1 cellular context compared by ENCODE assay signal in the genomic region with DNA sequence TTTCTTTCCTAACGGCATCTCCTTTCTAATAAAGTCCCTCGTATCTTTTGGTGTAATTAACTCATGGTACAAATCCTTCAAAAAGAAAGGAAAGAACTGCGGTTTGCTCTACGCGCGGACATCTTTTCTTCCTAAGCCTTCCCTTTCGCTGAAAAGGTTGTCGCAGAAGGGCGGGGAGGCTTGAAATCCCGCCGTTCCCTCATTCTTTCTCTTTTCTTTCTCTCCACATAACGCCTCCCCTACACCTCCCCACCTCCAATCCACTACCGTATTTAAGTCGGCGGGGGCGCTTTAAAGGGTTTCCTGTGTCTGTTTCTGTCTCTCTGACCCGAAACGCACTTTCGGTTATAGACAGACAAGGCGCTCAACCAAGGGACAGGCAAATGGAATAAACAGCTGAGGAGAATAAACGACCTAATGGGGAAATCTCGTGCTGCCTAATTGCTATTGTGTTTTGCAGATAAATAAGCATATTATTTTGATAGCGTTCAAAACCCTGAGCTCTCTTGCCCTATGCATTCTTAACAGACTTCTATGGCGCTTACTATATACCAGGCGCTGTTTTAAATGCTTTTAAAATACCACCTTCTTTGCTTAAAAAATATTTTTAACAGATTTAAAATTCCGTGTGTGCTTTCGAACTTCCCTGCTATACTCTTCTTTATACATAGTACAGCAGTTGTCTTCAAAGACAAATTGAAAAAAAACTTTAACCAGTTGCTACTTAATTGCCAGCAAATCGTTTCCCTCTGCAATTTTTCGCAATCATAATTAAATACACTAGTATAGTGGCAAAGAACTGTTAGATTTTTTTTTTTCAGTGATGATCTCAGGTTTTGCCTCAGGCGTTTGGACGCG.
TF ChIP-seq lines count a peak whose summit lies in the region.

No MANE protein-coding gene starts in this region.

TF ChIP-seq in HepG2, 621 proteins besides CTCF, POLR2A, EP300 and RAD21 (continued from another document and continues in another):
- TF ChIP-seq ZXDC (CRISPR knock-in tag; IDR thresholded peaks at IDR 0.05), result no peak
- TF ChIP-seq YEATS4 (CRISPR knock-in tag; IDR thresholded peaks at IDR 0.05; ENCODE audit: borderline replicate concordance), result no peak
- no peak for TF ChIP-seq ZBTB1 (CRISPR knock-in tag; IDR thresholded peaks at IDR 0.05; ENCODE audit: borderline replicate concordance)
- TF ChIP-seq NFRKB (IDR thresholded peaks at IDR 0.05), result no peak
- no peak for TF ChIP-seq ARID2 (CRISPR knock-in tag; IDR thresholded peaks at IDR 0.05; ENCODE audit: borderline replicate concordance)
- TF ChIP-seq, protein P1, sequence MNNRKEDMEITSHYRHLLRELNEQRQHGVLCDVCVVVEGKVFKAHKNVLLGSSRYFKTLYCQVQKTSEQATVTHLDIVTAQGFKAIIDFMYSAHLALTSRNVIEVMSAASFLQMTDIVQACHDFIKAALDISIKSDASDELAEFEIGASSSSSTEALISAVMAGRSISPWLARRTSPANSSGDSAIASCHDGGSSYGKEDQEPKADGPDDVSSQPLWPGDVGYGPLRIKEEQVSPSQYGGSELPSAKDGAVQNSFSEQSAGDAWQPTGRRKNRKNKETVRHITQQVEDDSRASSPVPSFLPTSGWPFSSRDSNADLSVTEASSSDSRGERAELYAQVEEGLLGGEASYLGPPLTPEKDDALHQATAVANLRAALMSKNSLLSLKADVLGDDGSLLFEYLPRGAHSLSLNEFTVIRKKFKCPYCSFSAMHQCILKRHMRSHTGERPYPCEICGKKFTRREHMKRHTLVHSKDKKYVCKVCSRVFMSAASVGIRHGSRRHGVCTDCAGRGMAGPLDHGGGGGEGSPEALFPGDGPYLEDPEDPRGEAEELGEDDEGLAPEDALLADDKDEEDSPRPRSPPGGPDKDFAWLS (CRISPR knock-in tag; IDR thresholded peaks at IDR 0.05; ENCODE audit: borderline replicate concordance), result no peak
- TF ChIP-seq, protein P2, sequence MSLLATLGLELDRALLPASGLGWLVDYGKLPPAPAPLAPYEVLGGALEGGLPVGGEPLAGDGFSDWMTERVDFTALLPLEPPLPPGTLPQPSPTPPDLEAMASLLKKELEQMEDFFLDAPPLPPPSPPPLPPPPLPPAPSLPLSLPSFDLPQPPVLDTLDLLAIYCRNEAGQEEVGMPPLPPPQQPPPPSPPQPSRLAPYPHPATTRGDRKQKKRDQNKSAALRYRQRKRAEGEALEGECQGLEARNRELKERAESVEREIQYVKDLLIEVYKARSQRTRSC (CRISPR knock-in tag; IDR thresholded peaks at IDR 0.05; ENCODE audit: low read depth), result no peak
- TF ChIP-seq, protein P3, sequence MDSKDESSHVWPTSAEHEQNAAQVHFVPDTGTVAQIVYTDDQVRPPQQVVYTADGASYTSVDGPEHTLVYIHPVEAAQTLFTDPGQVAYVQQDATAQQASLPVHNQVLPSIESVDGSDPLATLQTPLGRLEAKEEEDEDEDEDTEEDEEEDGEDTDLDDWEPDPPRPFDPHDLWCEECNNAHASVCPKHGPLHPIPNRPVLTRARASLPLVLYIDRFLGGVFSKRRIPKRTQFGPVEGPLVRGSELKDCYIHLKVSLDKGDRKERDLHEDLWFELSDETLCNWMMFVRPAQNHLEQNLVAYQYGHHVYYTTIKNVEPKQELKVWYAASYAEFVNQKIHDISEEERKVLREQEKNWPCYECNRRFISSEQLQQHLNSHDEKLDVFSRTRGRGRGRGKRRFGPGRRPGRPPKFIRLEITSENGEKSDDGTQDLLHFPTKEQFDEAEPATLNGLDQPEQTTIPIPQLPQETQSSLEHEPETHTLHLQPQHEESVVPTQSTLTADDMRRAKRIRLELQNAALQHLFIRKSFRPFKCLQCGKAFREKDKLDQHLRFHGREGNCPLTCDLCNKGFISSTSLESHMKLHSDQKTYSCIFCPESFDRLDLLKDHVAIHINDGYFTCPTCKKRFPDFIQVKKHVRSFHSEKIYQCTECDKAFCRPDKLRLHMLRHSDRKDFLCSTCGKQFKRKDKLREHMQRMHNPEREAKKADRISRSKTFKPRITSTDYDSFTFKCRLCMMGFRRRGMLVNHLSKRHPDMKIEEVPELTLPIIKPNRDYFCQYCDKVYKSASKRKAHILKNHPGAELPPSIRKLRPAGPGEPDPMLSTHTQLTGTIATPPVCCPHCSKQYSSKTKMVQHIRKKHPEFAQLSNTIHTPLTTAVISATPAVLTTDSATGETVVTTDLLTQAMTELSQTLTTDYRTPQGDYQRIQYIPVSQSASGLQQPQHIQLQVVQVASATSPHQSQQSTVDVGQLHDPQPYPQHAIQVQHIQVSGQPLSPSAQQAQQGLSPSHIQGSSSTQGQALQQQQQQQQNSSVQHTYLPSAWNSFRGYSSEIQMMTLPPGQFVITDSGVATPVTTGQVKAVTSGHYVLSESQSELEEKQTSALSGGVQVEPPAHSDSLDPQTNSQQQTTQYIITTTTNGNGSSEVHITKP (CRISPR knock-in tag; IDR thresholded peaks at IDR 0.05; ENCODE audit: low read depth), result no peak
- no peak for TF ChIP-seq ZNF670 (CRISPR knock-in tag; IDR thresholded peaks at IDR 0.05; ENCODE audit: borderline replicate concordance)
- TF ChIP-seq TGIF2 (CRISPR knock-in tag; IDR thresholded peaks at IDR 0.05), result no peak
- TF ChIP-seq ZNF574 (CRISPR knock-in tag; IDR thresholded peaks at IDR 0.05), result no peak
- no peak for TF ChIP-seq ZNF230 (CRISPR knock-in tag; IDR thresholded peaks at IDR 0.05)
- TF ChIP-seq XRCC5 (optimal IDR thresholded peaks at IDR 0.05; ENCODE audit: low read length), result peak; percentile 32
- TF ChIP-seq ZSCAN31 (CRISPR knock-in tag; IDR thresholded peaks at IDR 0.05; ENCODE audit: low read depth), result no peak
- no peak for TF ChIP-seq RXRA (CRISPR knock-in tag; IDR thresholded peaks at IDR 0.05)
- no peak for TF ChIP-seq MATR3 (CRISPR knock-in tag; IDR thresholded peaks at IDR 0.05)
- peak; percentile 86 for TF ChIP-seq PATZ1 (CRISPR knock-in tag; IDR thresholded peaks at IDR 0.05)
- TF ChIP-seq HOXA9 (CRISPR knock-in tag; IDR thresholded peaks at IDR 0.05; ENCODE audit: borderline replicate concordance), result no peak
- TF ChIP-seq NFE2 (CRISPR knock-in tag; IDR thresholded peaks at IDR 0.05), result no peak
- TF ChIP-seq ZNF367 (CRISPR knock-in tag; IDR thresholded peaks at IDR 0.05; ENCODE audit: borderline replicate concordance), result no peak
- TF ChIP-seq TCF7 (IDR thresholded peaks at IDR 0.05; ENCODE audit: low read depth), result no peak
- TF ChIP-seq SRF (IDR thresholded peaks at IDR 0.05; ENCODE audit: low read depth, low read length), result no peak
- no peak for TF ChIP-seq ZMYM2 (CRISPR knock-in tag; IDR thresholded peaks at IDR 0.05)
- TF ChIP-seq PHF21A (CRISPR knock-in tag; IDR thresholded peaks at IDR 0.05), result 0 out of 2 replicates have a peak, but pooled peaks have one; percentile 10
- TF ChIP-seq ZNF263 (CRISPR knock-in tag; IDR thresholded peaks at IDR 0.05), result no peak
- TF ChIP-seq TEAD3 (CRISPR knock-in tag; optimal IDR thresholded peaks at IDR 0.05; ENCODE audit: borderline replicate concordance), result no peak
- TF ChIP-seq FOXJ3 (CRISPR knock-in tag; IDR thresholded peaks at IDR 0.05; ENCODE audit: borderline replicate concordance), result no peak
- TF ChIP-seq LRRFIP1 (CRISPR knock-in tag; conservative IDR thresholded peaks at IDR 0.05), result no peak
- no peak for TF ChIP-seq HMG20B (CRISPR knock-in tag; conservative IDR thresholded peaks at IDR 0.05)
- no peak for TF ChIP-seq PHB2 (IDR thresholded peaks at IDR 0.05; ENCODE audit: partially characterized antibody)
- no peak for TF ChIP-seq GFI1 (CRISPR knock-in tag; IDR thresholded peaks at IDR 0.05; ENCODE audit: borderline replicate concordance)
- TF ChIP-seq NR2F2 (IDR thresholded peaks at IDR 0.05; ENCODE audit: borderline replicate concordance, low read depth), result no peak
- TF ChIP-seq MYC (CRISPR knock-in tag; IDR thresholded peaks at IDR 0.05; ENCODE audit: borderline replicate concordance), result no peak
- TF ChIP-seq ZNF550 (CRISPR knock-in tag; IDR thresholded peaks at IDR 0.05; ENCODE audit: borderline replicate concordance), result no peak
- TF ChIP-seq, protein P4, sequence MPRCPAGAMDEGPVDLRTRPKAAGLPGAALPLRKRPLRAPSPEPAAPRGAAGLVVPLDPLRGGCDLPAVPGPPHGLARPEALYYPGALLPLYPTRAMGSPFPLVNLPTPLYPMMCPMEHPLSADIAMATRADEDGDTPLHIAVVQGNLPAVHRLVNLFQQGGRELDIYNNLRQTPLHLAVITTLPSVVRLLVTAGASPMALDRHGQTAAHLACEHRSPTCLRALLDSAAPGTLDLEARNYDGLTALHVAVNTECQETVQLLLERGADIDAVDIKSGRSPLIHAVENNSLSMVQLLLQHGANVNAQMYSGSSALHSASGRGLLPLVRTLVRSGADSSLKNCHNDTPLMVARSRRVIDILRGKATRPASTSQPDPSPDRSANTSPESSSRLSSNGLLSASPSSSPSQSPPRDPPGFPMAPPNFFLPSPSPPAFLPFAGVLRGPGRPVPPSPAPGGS (CRISPR knock-in tag; IDR thresholded peaks at IDR 0.05), result no peak
- TF ChIP-seq GATAD2A (CRISPR knock-in tag; IDR thresholded peaks at IDR 0.05), result 0 out of 2 replicates have a peak, but pooled peaks have one; percentile 37
- TF ChIP-seq ZNF549 (CRISPR knock-in tag; IDR thresholded peaks at IDR 0.05), result no peak
- TF ChIP-seq FOXP1 (IDR thresholded peaks at IDR 0.05), result no peak
- no peak for TF ChIP-seq FOXP1 (CRISPR knock-in tag; IDR thresholded peaks at IDR 0.05)
- TF ChIP-seq CREM (IDR thresholded peaks at IDR 0.05), result no peak
- TF ChIP-seq CREM (CRISPR knock-in tag; IDR thresholded peaks at IDR 0.05), result no peak
- TF ChIP-seq RFXAP (CRISPR knock-in tag; IDR thresholded peaks at IDR 0.05; ENCODE audit: borderline replicate concordance), result no peak
- TF ChIP-seq ZNF232 (CRISPR knock-in tag; IDR thresholded peaks at IDR 0.05; ENCODE audit: borderline replicate concordance), result no peak
- TF ChIP-seq SPEN (CRISPR knock-in tag; IDR thresholded peaks at IDR 0.05; ENCODE audit: low read depth), result no peak
- no peak for TF ChIP-seq PHF20 (CRISPR knock-in tag; IDR thresholded peaks at IDR 0.05)
- no peak for TF ChIP-seq FIP1L1 (IDR thresholded peaks at IDR 0.05; ENCODE audit: borderline replicate concordance, insufficient read depth, low read depth, low read length)
- no peak for TF ChIP-seq ZNF709 (CRISPR knock-in tag; IDR thresholded peaks at IDR 0.05)
